22 cellular contexts compared by ENCODE assay signal in the genomic region with DNA sequence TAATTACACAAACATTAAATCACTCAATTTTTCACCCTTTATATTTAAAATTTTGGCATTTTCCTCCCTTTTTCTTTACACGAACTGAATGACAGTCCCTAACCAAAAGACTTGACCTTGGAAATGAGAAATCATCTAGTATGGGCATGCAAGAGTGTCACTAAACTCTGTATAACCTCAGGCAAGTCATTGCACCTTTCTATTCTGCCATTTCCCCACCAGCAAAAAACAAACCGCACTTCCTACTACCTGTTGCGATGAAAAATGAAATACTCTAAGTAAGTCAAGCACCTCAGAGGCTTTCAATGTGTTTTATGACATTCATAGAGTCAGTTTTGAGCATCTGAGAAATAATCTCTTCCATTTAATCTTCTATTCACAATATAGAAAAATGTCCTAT. TPM values are rescaled to one million over a fixed set of nuclear protein-coding genes. Genes with fewer than 3 reads are reported as not detected.
DNase-seq lines count a peak whose midpoint lies in the region; ATAC-seq and TF ChIP-seq lines count a peak whose summit lies in the region.
"Had no signal": no experiment of that assay in that cellular context is flagged by ENCODE, and none has a peak within 500 bp of the region (broad histone marks: within the 10 kb centered on the region; RNA-seq: fewer than 3 reads in every experiment).

No MANE protein-coding gene starts in this region.

- H3K4me3 ChIP-seq in spleen, result no peak overlapping the region

- CTCF ChIA-PET in activated CD4-positive, alpha-beta T cell treated with anti-CD3 and anti-CD28 coated beads for 36 hours (lab: Charles Lee), result interaction anchor here (0.9 to 1.9 kb wide), 10 partner anchors 11 to 72 kb away, joined by 3 to 6 read pairs (median 4); a partner anchor contains a TSS

- POLR2A ChIA-PET in activated CD4-positive, alpha-beta T cell treated with anti-CD3 and anti-CD28 coated beads for 36 hours (lab: Charles Lee), result no interaction called here
- POLR2A ChIA-PET in activated naive CD8-positive, alpha-beta T cell treated with anti-CD3 and anti-CD28 coated beads, Interleukin-2, amount 10 ng/mL, durations not matched to agents 7 days and 5 days (lab: Charles Lee), result interaction anchor here (0.6 to 1.0 kb wide), 5 partner anchors 9 to 42 kb away, joined by 3 to 4 read pairs (median 3); no protein-coding TSS in a partner anchor

- no peaks in the 10 kb centered on the region for H3K27me3 Mint-ChIP-seq in activated CD4-positive, alpha-beta T cell treated with anti-CD3 and anti-CD28 coated beads for 36 hours
- no peaks in the 10 kb centered on the region for H3K27me3 Mint-ChIP-seq in activated naive CD8-positive, alpha-beta T cell treated with anti-CD3 and anti-CD28 coated beads, Interleukin-2, amount 10 ng/mL, durations not matched to agents 7 days and 5 days

- peaks cover 34 to 100% (median 92%) of the 10 kb centered on the region in 6 donors for H3K4me1 ChIP-seq in spleen

- peaks cover 0 to 4% (median 0%) of the 10 kb centered on the region in 6 donors for H3K36me3 ChIP-seq in spleen

- TF ChIP-seq CTCF in spleen (IDR thresholded peaks at IDR 0.05 in 8 of 11, conservative IDR thresholded peaks at IDR 0.05 in 3 of 11) (no peak), GM10266 (IDR thresholded peaks at IDR 0.05; ENCODE audit: control insufficient read depth, insufficient read depth, low read depth, missing control alignments) (no peak)

- DNase-seq in activated CD4-positive, alpha-beta T cell treated with anti-CD3 and anti-CD28 coated beads for 36 hours, result no peak
- DNase-seq in activated CD4-positive, alpha-beta T cell treated with anti-CD3 and anti-CD28 coated beads for 4 hours, result no peak
- no peak for DNase-seq in activated naive CD8-positive, alpha-beta T cell treated with anti-CD3 and anti-CD28 coated beads, Interleukin-2, amount 10 ng/mL, durations not matched to agents 7 days and 5 days
- DNase-seq in spleen, result no peak
- DNase-seq in NCI-H1694 (lab: John Stamatoyannopoulos, UW), result no peak
- no peak for DNase-seq in middle frontal gyrus (ENCODE audit: extremely low spot score, low spot score)
- no peak for DNase-seq in GM10266 (ENCODE audit: extremely low spot score)
- DNase-seq: amniotic stem cell; C1 segment of cervical spinal cord; DMS79 treated with DMSO at 0.1 percent for 48 hours; hypothalamus; left cardiac atrium; NCI-H1092 treated with DMSO at 0.1 percent for 48 hours; NCI-H748 treated with DMSO at 0.1 percent for 48 hours; stimulated activated CD4-positive, alpha-beta T cell treated with anti-CD3 and anti-CD28 coated beads, Interleukin-4, amount 100 ng/mL, for 1 hour; stimulated activated CD8-positive, alpha-beta memory T cell treated with anti-CD3 and anti-CD28 coated beads, Interleukin-4, amount 100 ng/mL, for 48 hours; trophoblast cell had no signal

- peak overlapping the region in 7 of 8 donors; percentile 48 to 80 (median 70) for H3K27ac ChIP-seq in spleen
- H3K27ac ChIP-seq: HL-60 had no signal

- H3K9me3 ChIP-seq in spleen, result no peaks in the 10 kb centered on the region

- intact Hi-C loops in activated CD4-positive, alpha-beta T cell treated with anti-CD3 and anti-CD28 coated beads for 36 hours (cut with DNase I, micrococcal nuclease), result no loop called here
- intact Hi-C loops in spleen (cut with DNase I; ENCODE audit: low total_unique reads), result no loop called here

- peaks cover 94% of the 10 kb centered on the region for H3K4me1 Mint-ChIP-seq in activated CD4-positive, alpha-beta T cell treated with anti-CD3 and anti-CD28 coated beads for 36 hours
- H3K4me1 Mint-ChIP-seq in activated naive CD8-positive, alpha-beta T cell treated with anti-CD3 and anti-CD28 coated beads, Interleukin-2, amount 10 ng/mL, durations not matched to agents 7 days and 5 days, result peaks cover 85% of the 10 kb centered on the region

- peaks cover 2% of the 10 kb centered on the region for H3K9me3 Mint-ChIP-seq in activated CD4-positive, alpha-beta T cell treated with anti-CD3 and anti-CD28 coated beads for 36 hours (ENCODE audit: low read depth)
- H3K9me3 Mint-ChIP-seq in activated naive CD8-positive, alpha-beta T cell treated with anti-CD3 and anti-CD28 coated beads, Interleukin-2, amount 10 ng/mL, durations not matched to agents 7 days and 5 days, result no peaks in the 10 kb centered on the region
- H3K9me3 Mint-ChIP-seq: mesothelial cell of epicardium had no signal

- peaks cover 25% of the 10 kb centered on the region for H3K36me3 Mint-ChIP-seq in activated CD4-positive, alpha-beta T cell treated with anti-CD3 and anti-CD28 coated beads for 36 hours (ENCODE audit: low read depth)
- H3K36me3 Mint-ChIP-seq in activated naive CD8-positive, alpha-beta T cell treated with anti-CD3 and anti-CD28 coated beads, Interleukin-2, amount 10 ng/mL, durations not matched to agents 7 days and 5 days, result peaks cover 23% of the 10 kb centered on the region
- H3K36me3 Mint-ChIP-seq: mesothelial cell of epicardium had no signal

- ATAC-seq in activated CD4-positive, alpha-beta T cell treated with anti-CD3 and anti-CD28 coated beads for 36 hours, result peak; percentile 63
- peak; percentile 48 for ATAC-seq in HG02870 (IDR thresholded peaks at IDR 0.05; ENCODE audit: unreplicated experiment)
- ATAC-seq in activated naive CD8-positive, alpha-beta T cell treated with anti-CD3 and anti-CD28 coated beads, Interleukin-2, amount 10 ng/mL, durations not matched to agents 7 days and 5 days (ENCODE audit: low read depth), result peak; percentile 55
- ATAC-seq: left cardiac atrium, Panc1, SK-N-SH treated with all-trans-retinoic acid at 6 μM for 48 hours had no signal

- no peak for TF ChIP-seq POLR2A in spleen (IDR thresholded peaks at IDR 0.05)

- no peaks in the 10 kb centered on the region for H3K27me3 ChIP-seq in spleen (replicated peaks in 1 of 7)

- H3K4me3 Mint-ChIP-seq in activated CD4-positive, alpha-beta T cell treated with anti-CD3 and anti-CD28 coated beads for 36 hours, result peak overlapping the region; percentile 39
- peak overlapping the region; percentile 76 for H3K4me3 Mint-ChIP-seq in activated naive CD8-positive, alpha-beta T cell treated with anti-CD3 and anti-CD28 coated beads, Interleukin-2, amount 10 ng/mL, durations not matched to agents 7 days and 5 days
- H3K4me3 Mint-ChIP-seq: mesothelial cell of epicardium had no signal

- 44 to 52% (median 46%) methylated on average over 3 of the region's 3 CpGs for WGBS in spleen, 5 donors

- peak overlapping the region; percentile 77 for H3K27ac Mint-ChIP-seq in activated CD4-positive, alpha-beta T cell treated with anti-CD3 and anti-CD28 coated beads for 36 hours
- peak overlapping the region; percentile 84 for H3K27ac Mint-ChIP-seq in activated naive CD8-positive, alpha-beta T cell treated with anti-CD3 and anti-CD28 coated beads, Interleukin-2, amount 10 ng/mL, durations not matched to agents 7 days and 5 days
- H3K27ac Mint-ChIP-seq: mesothelial cell of epicardium had no signal

RNA-seq across cellular contexts. Expression of a gene that starts 44.1 kb away (rescaled TPM):
- 100 to 1,000 TPM; 122 to 181 TPM for total RNA-seq in activated CD4-positive, alpha-beta T cell treated with anti-CD3 and anti-CD28 coated beads for 36 hours
- total RNA-seq in activated naive CD8-positive, alpha-beta T cell treated with anti-CD3 and anti-CD28 coated beads, Interleukin-2, amount 10 ng/mL, durations not matched to agents 7 days and 5 days, result 100 to 1,000 TPM; 240 to 243 TPM
- 100 to 1,000 TPM; 108 to 183 (median 145) TPM for total RNA-seq in spleen
- polyA plus RNA-seq in spleen, result 10 to 100 TPM; 16.0 to 18.5 (median 16.3) TPM
